ENCODE assay signal across 5 cellular contexts in the genomic region with DNA sequence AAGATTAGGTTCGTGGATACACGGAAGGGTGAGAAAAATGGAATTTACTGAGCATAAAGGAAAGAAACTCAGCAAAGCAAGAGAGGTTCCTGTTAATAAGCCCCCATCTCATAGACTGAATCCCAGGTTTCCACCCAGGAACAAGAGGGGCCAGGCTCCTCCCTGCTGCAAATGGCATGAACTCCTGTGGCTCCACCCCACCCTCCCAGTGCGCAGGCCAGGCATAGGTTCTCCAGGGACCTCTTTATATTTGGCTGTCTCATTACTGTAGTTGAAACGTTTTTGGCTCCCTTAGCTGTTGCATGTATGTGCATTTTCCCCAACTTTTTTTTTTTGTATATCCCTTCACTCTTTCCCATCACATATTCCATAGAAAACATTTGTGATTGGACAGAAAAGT.
"Had no signal": no experiment of that assay in that cellular context is flagged by ENCODE, and none has a peak within 500 bp of the region (broad histone marks: within the 10 kb centered on the region; RNA-seq: fewer than 3 reads in every experiment).

No MANE protein-coding gene starts in this region.

- H3K27me3 Mint-ChIP-seq: IgD-negative memory B cell had no signal

- H3K9me3 Mint-ChIP-seq: IgD-negative memory B cell had no signal

- H3K4me1 Mint-ChIP-seq: IgD-negative memory B cell had no signal

- H3K4me3 ChIP-seq: K562 had no signal

- H3K36me3 Mint-ChIP-seq: IgD-negative memory B cell had no signal

- H3K27ac Mint-ChIP-seq: IgD-negative memory B cell had no signal

- H3K4me3 Mint-ChIP-seq: IgD-negative memory B cell had no signal

- H3K27ac ChIP-seq: HL-60 had no signal

- ATAC-seq: HepG2, K562 had no signal

- DNase-seq: IMR-90 had no signal
